In genomic region chr9:120883608-120883996, GRCh38 we compare ENCODE assay signal across 15 cellular contexts.
"Had no signal": no experiment of that assay in that cellular context is flagged by ENCODE, and none has a peak within 500 bp of the region (broad histone marks: within the 10 kb centered on the region; RNA-seq: fewer than 3 reads in every experiment).

No MANE protein-coding gene starts in this region.

- H3K9me3 Mint-ChIP-seq: activated B cell treated with CpG ODN at 0.5 μM for 24 hours had no signal

- H3K27ac ChIP-seq: esophagus muscularis mucosa, left lung, ovary, thyroid gland had no signal

- ATAC-seq: activated naive CD4-positive, alpha-beta T cell treated with anti-CD3 and anti-CD28 coated beads, Interleukin-2, amount 50 U/mL, for 72 hours; left lung had no signal

- H3K36me3 ChIP-seq: esophagus muscularis mucosa, left lung, ovary, thyroid gland had no signal

- H3K4me3 Mint-ChIP-seq: activated B cell treated with CpG ODN at 0.5 μM for 24 hours had no signal

- H3K9me3 ChIP-seq: esophagus muscularis mucosa, left lung, ovary, thyroid gland had no signal

- H3K4me1 ChIP-seq: thyroid gland had no signal

- H3K4me3 ChIP-seq: esophagus muscularis mucosa, left lung, ovary, thyroid gland had no signal

- DNase-seq: activated B cell treated with CpG ODN at 0.5 μM for 24 hours; activated gamma-delta T cell; aorta; cortex of kidney; effector CD4-positive, alpha-beta T cell; hypothalamus; kidney; left lung; ovary; stimulated activated CD4-positive, alpha-beta T cell treated with anti-CD3 and anti-CD28 coated beads, Interleukin-12 subunit alpha, Interleukin-12 subunit beta, amount 100 ng/mL, for 4 hours; stimulated activated CD4-positive, alpha-beta T cell treated with anti-CD3 and anti-CD28 coated beads, Interleukin-2, amount 100 ng/mL, for 24 hours; T-helper 1 cell; thyroid gland had no signal

- H3K27me3 ChIP-seq: esophagus muscularis mucosa, left lung, ovary, thyroid gland had no signal

- H3K27ac Mint-ChIP-seq: activated B cell treated with CpG ODN at 0.5 μM for 24 hours had no signal
